In genomic region chr1:168234846-168235547, GRCh38 we compare ENCODE assay signal across 8 cellular contexts. TPM values are rescaled to one million over a fixed set of nuclear protein-coding genes. Genes with fewer than 3 reads are reported as not detected.
A peak's percentile ranks its signal among the peaks of the same experiment; 100 is the strongest.
DNase-seq lines count a peak whose midpoint lies in the region; ATAC-seq lines count a peak whose summit lies in the region.

No MANE protein-coding gene starts in this region.

- peaks cover 48% of the 10 kb centered on the region for H3K36me3 ChIP-seq in Karpas-422 (ENCODE audit: insufficient read depth, low read length)

- H3K4me2 ChIP-seq in Karpas-422 (ENCODE audit: low read depth, low read length, poor library complexity, severe bottlenecking): no peak overlapping the region

- H3K9me2 ChIP-seq in Karpas-422 (replicated peaks; ENCODE audit: insufficient read depth, low read length): no peaks in the 10 kb centered on the region

- no peak overlapping the region for H3K27ac ChIP-seq in Karpas-422 (ENCODE audit: low read length)

- no peaks in the 10 kb centered on the region for H3K4me1 ChIP-seq in Karpas-422 (ENCODE audit: low read length)

- no peak overlapping the region for H2AFZ ChIP-seq in Karpas-422 (ENCODE audit: low read length)

- peaks cover 50% of the 10 kb centered on the region for H3K79me2 ChIP-seq in Karpas-422 (ENCODE audit: low read length)

- no peak overlapping the region for H3K9ac ChIP-seq in Karpas-422 (ENCODE audit: low read length)

- H3K4me3 ChIP-seq in Karpas-422 (ENCODE audit: low read length): no peak overlapping the region

- no peaks in the 10 kb centered on the region for H3K9me3 ChIP-seq in Karpas-422 (ENCODE audit: low read length)

- no peaks in the 10 kb centered on the region; the same call in 1 of the 2 replicates for H4K20me1 ChIP-seq in Karpas-422 (ENCODE audit: insufficient read depth, low read depth, low read length)

- H3K27me3 ChIP-seq in Karpas-422 (ENCODE audit: low read length): no peaks in the 10 kb centered on the region

- ATAC-seq in GM21576 (IDR thresholded peaks at IDR 0.05; ENCODE audit: unreplicated experiment): peak; percentile 73

- DNase-seq in NCI-H2107 treated with DMSO at 0.1 percent for 48 hours (lab: John Stamatoyannopoulos, UW; ENCODE audit: unreplicated experiment) (peak; percentile 29), NCI-H2107 (lab: John Stamatoyannopoulos, UW) (no peak), Karpas-422 (peak; percentile 82), SKM-1 treated with dmso at 0.1 percent for 144 hours (lab: John Stamatoyannopoulos, UW; ENCODE audit: unreplicated experiment) (peak; percentile 64), lung microvascular endothelial cell (ENCODE audit: low read depth in 2 of 2) (peak; percentile 69 to 76), midbrain (lab: John Stamatoyannopoulos, UW) (no peak)
- peak; percentile 38 for DNase-seq in central memory CD4-positive, alpha-beta T cell

RNA-seq across cellular contexts. Expression of gene SFT2D2, which starts 9.2 kb away (rescaled TPM):
- total RNA-seq in Karpas-422 (2014; rRNA removed; shearing (Covaris generic); ENCODE audit: low replicate concordance): 20.3 and 41.1 TPM in 2 replicates
- 33.3 and 46.2 TPM in 2 replicates for total RNA-seq in lung microvascular endothelial cell

RNA-seq across cellular contexts. Expression of gene TBX19, which starts 45.7 kb away (rescaled TPM):
- 1.1 and 4.1 TPM in 2 replicates for total RNA-seq in Karpas-422 (2014; rRNA removed; shearing (Covaris generic); ENCODE audit: low replicate concordance)
- total RNA-seq in lung microvascular endothelial cell: 0.22 and 0.60 TPM in 2 replicates

RNA-seq across cellular contexts. Expression of gene TIPRL, which starts 56.2 kb away (rescaled TPM):
- total RNA-seq in Karpas-422 (2014; rRNA removed; shearing (Covaris generic); ENCODE audit: low replicate concordance): 43.9 and 53.8 TPM in 2 replicates
- 25.5 and 30.0 TPM in 2 replicates for total RNA-seq in lung microvascular endothelial cell

Comparison
In these comparisons a context has a peak if more than half of its experiments do, and no peak if none do; other contexts are left out.
1. DNase-seq: peak in NCI-H2107 treated with DMSO at 0.1 percent for 48 hours (single experiment), Karpas-422 (single experiment), SKM-1 treated with dmso at 0.1 percent for 144 hours (single experiment), central memory CD4-positive, alpha-beta T cell (single experiment) and lung microvascular endothelial cell (2 of 2); none in NCI-H2107 (single experiment) and midbrain (single experiment).